ENCODE assay signal across 8 cellular contexts in genomic region chr19:17109962-17110598, GRCh38. TPM values are rescaled to one million over a fixed set of nuclear protein-coding genes. Genes with fewer than 3 reads are reported as not detected.
A peak's percentile ranks its signal among the peaks of the same experiment; 100 is the strongest.
DNase-seq lines count a peak whose midpoint lies in the region; ATAC-seq, FAIRE-seq and TF ChIP-seq lines count a peak whose summit lies in the region.

No MANE protein-coding gene starts in this region.

- peak overlapping the region; percentile 4 for H3K4me3 Mint-ChIP-seq in activated naive CD8-positive, alpha-beta T cell treated with anti-CD3 and anti-CD28 coated beads, Interleukin-2, amount 50 U/mL, for 24 hours
- no peak overlapping the region for H3K4me3 Mint-ChIP-seq in neural crest cell

- peak; percentile 76 for DNase-seq in GM12892 (ENCODE audit: insufficient read length)
- peak; percentile 45 for DNase-seq in activated naive CD8-positive, alpha-beta T cell treated with anti-CD3 and anti-CD28 coated beads, Interleukin-2, amount 50 U/mL, for 24 hours
- no peak for DNase-seq in neural crest cell (ENCODE audit: low read depth, low spot score)
- DNase-seq in activated CD4-positive, CD25-positive, alpha-beta regulatory T cell treated with anti-CD3 and anti-CD28 coated beads, Interleukin-2, amount 50 U/mL, for 72 hours = no peak
- no peak for DNase-seq in NCI-H187 (lab: John Stamatoyannopoulos, UW)
- no peak for DNase-seq in EL

- peak overlapping the region; percentile 46 for H3K27ac Mint-ChIP-seq in activated naive CD8-positive, alpha-beta T cell treated with anti-CD3 and anti-CD28 coated beads, Interleukin-2, amount 50 U/mL, for 24 hours
- peak overlapping the region; percentile 75 for H3K27ac Mint-ChIP-seq in neural crest cell (ENCODE audit: unreplicated experiment)

- ATAC-seq in HG02973 (IDR thresholded peaks at IDR 0.05; ENCODE audit: unreplicated experiment) (peak; percentile 47), HG03097 (IDR thresholded peaks at IDR 0.05; ENCODE audit: low FRiP score, unreplicated experiment) (no peak)
- ATAC-seq in activated naive CD8-positive, alpha-beta T cell treated with anti-CD3 and anti-CD28 coated beads, Interleukin-2, amount 50 U/mL, for 24 hours = peak; percentile 69

- H3K27me3 Mint-ChIP-seq in activated naive CD8-positive, alpha-beta T cell treated with anti-CD3 and anti-CD28 coated beads, Interleukin-2, amount 50 U/mL, for 24 hours = no peaks in the 10 kb centered on the region
- H3K27me3 Mint-ChIP-seq in neural crest cell (ENCODE audit: low read depth) = no peaks in the 10 kb centered on the region

- H3K4me1 Mint-ChIP-seq in activated naive CD8-positive, alpha-beta T cell treated with anti-CD3 and anti-CD28 coated beads, Interleukin-2, amount 50 U/mL, for 24 hours = peaks cover 46% of the 10 kb centered on the region
- H3K4me1 Mint-ChIP-seq in neural crest cell = peaks cover 32% of the 10 kb centered on the region

- no peak for FAIRE-seq in GM12892 (lab: Jason Lieb, UNC)

- TF ChIP-seq POLR2A in GM12892 (IDR thresholded peaks at IDR 0.05; ENCODE audit: low read depth, low read length) = no peak

- H3K36me3 Mint-ChIP-seq in activated naive CD8-positive, alpha-beta T cell treated with anti-CD3 and anti-CD28 coated beads, Interleukin-2, amount 50 U/mL, for 24 hours (ENCODE audit: low read depth) = peaks cover 19% of the 10 kb centered on the region
- H3K36me3 Mint-ChIP-seq in neural crest cell (ENCODE audit: low read depth) = peaks cover 8% of the 10 kb centered on the region

- TF ChIP-seq CTCF in neural crest cell (conservative IDR thresholded peaks at IDR 0.05) = no peak

- H3K9me3 Mint-ChIP-seq in activated naive CD8-positive, alpha-beta T cell treated with anti-CD3 and anti-CD28 coated beads, Interleukin-2, amount 50 U/mL, for 24 hours = no peaks in the 10 kb centered on the region
- no peaks in the 10 kb centered on the region for H3K9me3 Mint-ChIP-seq in neural crest cell

RNA-seq across cellular contexts. Expression of gene MYO9B, which starts 34.5 kb away (rescaled TPM):
- 126 TPM for polyA plus RNA-seq in GM12892 (2012; ENCODE audit: missing spikeins)
- 113 and 119 TPM in 2 replicates for total RNA-seq in neural crest cell

RNA-seq across cellular contexts. Expression of gene HAUS8, which starts 34.8 kb away (rescaled TPM):
- polyA plus RNA-seq in GM12892 (2012; ENCODE audit: missing spikeins) = 16.3 TPM
- total RNA-seq in neural crest cell = 36.5 and 46.4 TPM in 2 replicates

Comparison
In these comparisons a context has a peak if more than half of its experiments do, and no peak if none do; other contexts are left out.
1. DNase-seq: peak in GM12892 (single experiment) and activated naive CD8-positive, alpha-beta T cell treated with anti-CD3 and anti-CD28 coated beads, Interleukin-2, amount 50 U/mL, for 24 hours (single experiment); none in neural crest cell (single experiment), activated CD4-positive, CD25-positive, alpha-beta regulatory T cell treated with anti-CD3 and anti-CD28 coated beads, Interleukin-2, amount 50 U/mL, for 72 hours (single experiment), NCI-H187 (0 of 2) and EL (single experiment).